ENCODE assay signal across 12 cellular contexts in the genomic region with DNA sequence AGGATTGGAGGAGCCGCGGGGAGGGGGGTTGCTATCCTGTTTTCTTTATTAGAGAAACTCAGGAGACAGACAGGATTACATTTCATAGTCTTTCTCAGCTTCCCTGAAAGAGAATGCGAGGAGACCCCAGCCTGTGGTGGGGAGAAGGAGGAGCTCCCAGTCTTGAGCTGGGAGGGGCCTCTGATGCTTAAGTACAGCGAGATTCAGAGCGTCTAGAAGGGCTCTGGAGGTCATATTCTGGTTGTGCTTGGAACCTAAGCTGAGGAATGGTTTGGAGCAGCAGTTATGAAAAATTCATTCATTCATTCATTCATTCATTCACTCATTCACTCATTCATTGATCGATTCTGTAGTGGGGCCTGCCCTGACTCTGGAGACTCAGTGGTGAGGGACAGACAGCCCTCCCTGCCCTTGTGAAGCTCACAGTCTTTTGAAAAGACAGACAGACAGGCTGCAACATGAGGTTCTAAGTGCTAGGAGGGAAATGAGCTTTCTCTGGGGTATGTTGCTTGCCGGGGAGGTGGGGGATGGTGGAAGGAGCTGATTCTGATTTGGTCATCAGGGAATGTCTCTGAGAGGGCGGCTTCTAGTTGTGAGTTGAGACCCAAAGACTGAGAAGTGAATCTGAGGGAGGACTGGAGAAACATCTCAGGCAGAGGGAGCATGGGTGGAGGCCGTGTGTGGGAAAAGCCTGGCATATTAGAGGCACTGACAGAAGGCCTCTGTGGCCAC. TPM values are rescaled to one million over a fixed set of nuclear protein-coding genes. Genes with fewer than 3 reads are reported as not detected.
DNase-seq lines count a peak whose midpoint lies in the region; ATAC-seq and TF ChIP-seq lines count a peak whose summit lies in the region.
"Had no signal": no experiment of that assay in that cellular context is flagged by ENCODE, and none has a peak within 500 bp of the region (broad histone marks: within the 10 kb centered on the region; RNA-seq: fewer than 3 reads in every experiment).

No MANE protein-coding gene starts in this region.

- H3K14ac ChIP-seq in neuronal stem cell (ENCODE audit: low read length) = no peak overlapping the region

- H3K9ac ChIP-seq in fibroblast of lung (ENCODE audit: insufficient read depth, low read length) (peak overlapping the region; percentile 34), neuronal stem cell (ENCODE audit: low read depth, low read length, poor library complexity) (no peak overlapping the region)
- H3K9ac ChIP-seq: KMS-11 had no signal

- peak overlapping the region; percentile 39 for H2AK5ac ChIP-seq in neuronal stem cell (ENCODE audit: low read depth, low read length)

- no peak overlapping the region for H4K91ac ChIP-seq in neuronal stem cell (ENCODE audit: low read depth, low read length, poor library complexity)

- H3K36me3 ChIP-seq in fibroblast of lung (ENCODE audit: control insufficient read depth, insufficient read depth, low read length) (no peaks in the 10 kb centered on the region), neuronal stem cell (replicated peaks in 1 of 2; ENCODE audit: control insufficient read depth in 2 of 2, insufficient read depth in 2 of 2, low read length in 2 of 2) (peaks cover 0 to 2% of the 10 kb centered on the region in 2 donors)
- H3K36me3 ChIP-seq: HAP-1, spleen had no signal

- peak; percentile 25 to 40 for TF ChIP-seq CTCF in fibroblast of lung (conservative IDR thresholded peaks at IDR 0.05 in 1 of 2, IDR thresholded peaks at IDR 0.05 in 1 of 2; ENCODE audit: low read depth in 1 of 2, low read length in 2 of 2)

- H2BK120ac ChIP-seq in neuronal stem cell (ENCODE audit: low read depth, low read length) = no peak overlapping the region

- H3K4me3 ChIP-seq in fibroblast of lung (replicated peaks in 1 of 4; ENCODE audit: control extremely low read depth in 1 of 4, insufficient read depth in 1 of 4, low read depth in 3 of 4, low read length in 4 of 4) (peak overlapping the region in 2 of 4 experiments; percentile 10 to 89), neuronal stem cell (ENCODE audit: low read length in 2 of 2) (peak overlapping the region in 1 of 2 donors; percentile 86)
- H3K4me3 ChIP-seq: HAP-1, spleen had no signal

- H3K79me1 ChIP-seq in neuronal stem cell (ENCODE audit: low read depth, low read length) = peaks cover 8% of the 10 kb centered on the region

- H3K9me3 ChIP-seq in fibroblast of lung (ENCODE audit: control insufficient read depth, insufficient read depth, low read depth, low read length) (no peaks in the 10 kb centered on the region), neuronal stem cell (replicated peaks in 1 of 2; ENCODE audit: control insufficient read depth in 2 of 2, insufficient read depth in 1 of 2, low read depth in 1 of 2, low read length in 2 of 2) (no peaks in the 10 kb centered on the region)
- H3K9me3 ChIP-seq: HAP-1, spleen had no signal

- peak overlapping the region; percentile 89 for H3K4me2 ChIP-seq in fibroblast of lung (ENCODE audit: extremely low read depth, insufficient read depth, low read length)
- H3K4me2 ChIP-seq in neuronal stem cell (ENCODE audit: insufficient read depth, low read length, poor library complexity, severe bottlenecking) = peak overlapping the region; percentile 28
- H3K4me2 ChIP-seq: KMS-11 had no signal

- H4K8ac ChIP-seq in neuronal stem cell (ENCODE audit: low read depth, low read length) = no peak overlapping the region

- H3K4ac ChIP-seq in neuronal stem cell (ENCODE audit: low read length) = no peak overlapping the region

- DNase-seq in EL = peak; percentile 88
- DNase-seq in fibroblast of lung (ENCODE audit: low read depth in 2 of 2) = peak; percentile 64 to 84
- DNase-seq in neuronal stem cell (ENCODE audit: low spot score) = peak; percentile 18
- DNase-seq in foreskin melanocyte = no peak
- no peak for DNase-seq in cerebellum (ENCODE audit: low spot score)
- DNase-seq: activated T-cell treated with anti-CD3 and anti-CD28 coated beads, Interleukin-2, amount 50 U/mL, for 1 hour; spleen had no signal

- no peak overlapping the region for H2BK12ac ChIP-seq in neuronal stem cell (ENCODE audit: low read length)

- no peak overlapping the region for H2BK15ac ChIP-seq in neuronal stem cell (ENCODE audit: low read length)

- H3K27ac ChIP-seq in fibroblast of lung (ENCODE audit: insufficient read depth, low read length) (peak overlapping the region; percentile 85), neuronal stem cell (replicated peaks; ENCODE audit: low read length) (no peak overlapping the region)
- H3K27ac ChIP-seq: KMS-11 had no signal

- no peak overlapping the region for H2BK5ac ChIP-seq in neuronal stem cell (ENCODE audit: low read length)

- H4K20me1 ChIP-seq in fibroblast of lung (ENCODE audit: control insufficient read depth, extremely low read depth, insufficient read depth, low read length) = no peaks in the 10 kb centered on the region

- H3K23ac ChIP-seq in neuronal stem cell (ENCODE audit: low read depth, low read length, poor library complexity) = no peak overlapping the region

- H2AFZ ChIP-seq in fibroblast of lung (ENCODE audit: low read length) (peak overlapping the region; percentile 47), neuronal stem cell (ENCODE audit: low read length) (peak overlapping the region; percentile 96)

- no CpG with 5 or more reads among the region's 9 CpGs for WGBS in neuronal stem cell (ENCODE audit: extremely low coverage in 2 of 2, insufficient read length in 2 of 2, insufficient replicate concordance in 1 of 2), 2 donors

- H3K4me1 ChIP-seq in fibroblast of lung (ENCODE audit: control insufficient read depth, extremely low read depth, insufficient read depth, low read length) (peaks cover 22% of the 10 kb centered on the region), neuronal stem cell (ENCODE audit: control insufficient read depth in 2 of 2, insufficient read depth in 1 of 2, low read depth in 1 of 2, low read length in 2 of 2) (peaks cover 25 to 30% of the 10 kb centered on the region in 2 donors)

- no peak for ATAC-seq in GM21423 (IDR thresholded peaks at IDR 0.05; ENCODE audit: unreplicated experiment)
- no peak for ATAC-seq in HG02678 (IDR thresholded peaks at IDR 0.05; ENCODE audit: unreplicated experiment)

- H3K18ac ChIP-seq in neuronal stem cell (ENCODE audit: low read length) = no peak overlapping the region

- H3K79me2 ChIP-seq in fibroblast of lung (ENCODE audit: control insufficient read depth, insufficient read depth, low read length) = peaks cover 46% of the 10 kb centered on the region

- H3K27me3 ChIP-seq in fibroblast of lung (ENCODE audit: control insufficient read depth, insufficient read depth, low read length) (no peaks in the 10 kb centered on the region), neuronal stem cell (ENCODE audit: control insufficient read depth in 3 of 3, insufficient read depth in 3 of 3, low read depth in 1 of 3, low read length in 3 of 3) (peaks cover 0 to 9% (median 0%) of the 10 kb centered on the region in 3 experiments)

TF ChIP-seq in PFSK-1, 5 proteins besides CTCF, POLR2A, EP300 and RAD21:
- TF ChIP-seq FOXP2 (optimal IDR thresholded peaks at IDR 0.05; ENCODE audit: borderline replicate concordance, extremely low read depth, extremely low read length, insufficient read depth) (no peak), TAF1 (IDR thresholded peaks at IDR 0.05; ENCODE audit: borderline replicate concordance, insufficient read depth, low read length) (peak; percentile 10; the same call in 1 of the 2 replicates)

RNA-seq across cellular contexts. Expression of a gene that starts 2.5 kb away (rescaled TPM):
- polyA plus RNA-seq in PFSK-1 (2012; ENCODE audit: insufficient read length, low read depth) = 78.3 TPM
- total RNA-seq in fibroblast of lung = 4.5 and 4.9 TPM in 2 replicates
- 6.0 and 13.0 TPM in 2 replicates for polyA plus RNA-seq in fibroblast of lung
- polyA plus RNA-seq in fibroblast of lung (2012) = 8.7 and 16.5 TPM in 2 replicates
- polyA minus RNA-seq in fibroblast of lung (ENCODE audit: low replicate concordance) = 33.3 and 95.6 TPM in 2 replicates
- 10.5 TPM for polyA plus RNA-seq in neuronal stem cell (2013, experiment 1 of 2)
- 11.3 TPM for polyA plus RNA-seq in neuronal stem cell (2013, experiment 2 of 2)
- total RNA-seq in cerebellum = 13.5 TPM

Comparison
In these comparisons a context has a peak if more than half of its experiments do, and no peak if none do; other contexts are left out.
1. DNase-seq: peak in EL (single experiment), fibroblast of lung (2 of 2) and neuronal stem cell (single experiment); none in foreskin melanocyte (single experiment) and cerebellum (single experiment).